ENCODE assay signal across 18 cellular contexts in the genomic region with DNA sequence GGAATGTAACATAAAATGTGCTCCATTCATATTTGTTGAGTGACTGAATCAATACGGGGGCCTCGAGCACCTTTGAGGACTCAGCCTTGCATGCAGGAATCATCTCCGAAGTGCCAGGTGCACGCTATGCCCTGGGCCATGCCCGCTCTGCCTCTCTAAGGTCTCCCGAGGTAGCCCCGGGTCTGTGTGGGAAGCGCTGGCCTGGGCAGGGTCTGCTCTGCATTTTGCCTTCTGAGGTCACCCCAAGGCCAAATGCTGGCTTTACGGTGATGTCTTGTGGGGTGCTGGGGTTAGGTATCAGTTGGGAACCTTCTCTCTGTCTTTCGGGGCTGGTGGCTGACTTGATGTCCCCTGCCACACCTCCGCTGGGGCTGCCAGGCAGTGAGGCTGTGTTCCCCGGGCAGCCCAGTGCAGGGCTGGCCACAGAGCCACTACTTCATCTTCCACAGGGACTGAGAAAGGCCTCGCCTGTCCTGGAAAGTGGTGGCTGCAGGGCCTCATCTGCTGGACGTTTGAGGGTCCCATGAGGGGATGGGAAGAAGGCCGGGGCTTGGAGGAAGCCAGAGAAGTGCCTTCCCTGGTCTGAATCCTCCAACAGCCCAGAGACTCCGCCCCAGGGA. TPM values are rescaled to one million over a fixed set of nuclear protein-coding genes. Genes with fewer than 3 reads are reported as not detected.
"Had no signal": no experiment of that assay in that cellular context is flagged by ENCODE, and none has a peak within 500 bp of the region (broad histone marks: within the 10 kb centered on the region; RNA-seq: fewer than 3 reads in every experiment).

No MANE protein-coding gene starts in this region.

- H3K9me3 Mint-ChIP-seq: activated naive CD4-positive, alpha-beta T cell treated with anti-CD3 and anti-CD28 coated beads for 36 hours; activated naive CD8-positive, alpha-beta T cell treated with anti-CD3 and anti-CD28 coated beads, Interleukin-2, amount 50 U/mL, for 24 hours; immature natural killer cell; natural killer cell treated with Interleukin-12 subunit alpha and Interleukin-12 subunit beta and Interleukin-15 and Interleukin-18, amount 100 ng/mL, for 72 hours had no signal

- H3K27ac ChIP-seq: breast epithelium, epithelial cell of prostate, psoas muscle, SK-N-MC, spleen, stomach, testis, vagina, VCaP had no signal

- H3K27me3 ChIP-seq: breast epithelium, testis, vagina had no signal

- H3K36me3 Mint-ChIP-seq: immature natural killer cell; natural killer cell treated with Interleukin-12 subunit alpha and Interleukin-12 subunit beta and Interleukin-15 and Interleukin-18, amount 100 ng/mL, for 72 hours had no signal

- H3K4me3 Mint-ChIP-seq: activated CD8-positive, alpha-beta T cell treated with anti-CD3 and anti-CD28 coated beads, Interleukin-2, amount 10 ng/mL, durations not matched to agents 7 days and 5 days; activated naive CD4-positive, alpha-beta T cell treated with anti-CD3 and anti-CD28 coated beads for 36 hours; activated naive CD8-positive, alpha-beta T cell treated with anti-CD3 and anti-CD28 coated beads, Interleukin-2, amount 50 U/mL, for 24 hours; immature natural killer cell; natural killer cell treated with Interleukin-12 subunit alpha and Interleukin-12 subunit beta and Interleukin-15 and Interleukin-18, amount 100 ng/mL, for 72 hours had no signal

- DNase-seq: activated CD8-positive, alpha-beta T cell treated with anti-CD3 and anti-CD28 coated beads, Interleukin-2, amount 10 ng/mL, durations not matched to agents 7 days and 5 days; activated naive CD4-positive, alpha-beta T cell treated with anti-CD3 and anti-CD28 coated beads for 36 hours; activated naive CD8-positive, alpha-beta T cell treated with anti-CD3 and anti-CD28 coated beads, Interleukin-2, amount 50 U/mL, for 24 hours; aorta; foreskin melanocyte; immature natural killer cell; psoas muscle; spleen; stomach; T1000 had no signal

- H3K4me3 ChIP-seq: breast epithelium, psoas muscle, SK-N-MC, spleen, stomach, testis, vagina had no signal

- H3K4me1 ChIP-seq: breast epithelium, psoas muscle, spleen, stomach, testis had no signal

- ATAC-seq: activated CD8-positive, alpha-beta T cell treated with anti-CD3 and anti-CD28 coated beads, Interleukin-2, amount 10 ng/mL, durations not matched to agents 7 days and 5 days; activated naive CD8-positive, alpha-beta T cell treated with anti-CD3 and anti-CD28 coated beads, Interleukin-2, amount 50 U/mL, for 24 hours; natural killer cell treated with Interleukin-12 subunit alpha and Interleukin-12 subunit beta and Interleukin-15 and Interleukin-18, amount 100 ng/mL, for 72 hours; psoas muscle; sciatic nerve had no signal

- H3K9me3 ChIP-seq: breast epithelium, psoas muscle, spleen, stomach, testis, vagina had no signal

- H3K4me1 Mint-ChIP-seq: activated naive CD8-positive, alpha-beta T cell treated with anti-CD3 and anti-CD28 coated beads, Interleukin-2, amount 50 U/mL, for 24 hours; immature natural killer cell had no signal

- H3K27ac Mint-ChIP-seq: activated CD8-positive, alpha-beta T cell treated with anti-CD3 and anti-CD28 coated beads, Interleukin-2, amount 10 ng/mL, durations not matched to agents 7 days and 5 days; activated naive CD4-positive, alpha-beta T cell treated with anti-CD3 and anti-CD28 coated beads for 36 hours; activated naive CD8-positive, alpha-beta T cell treated with anti-CD3 and anti-CD28 coated beads, Interleukin-2, amount 50 U/mL, for 24 hours; immature natural killer cell; natural killer cell treated with Interleukin-12 subunit alpha and Interleukin-12 subunit beta and Interleukin-15 and Interleukin-18, amount 100 ng/mL, for 72 hours had no signal

- H3K36me3 ChIP-seq: breast epithelium, spleen, stomach, vagina had no signal

RNA-seq across cellular contexts. Expression of gene COL5A1, which starts 47.7 kb away (rescaled TPM):
- total RNA-seq: natural killer cell treated with Interleukin-12 subunit alpha and Interleukin-12 subunit beta and Interleukin-15 and Interleukin-18, amount 100 ng/mL, for 72 hours had no signal
- polyA plus RNA-seq: immature natural killer cell had no signal
